ENCODE assay signal across 8 cellular contexts in genomic region chr5:36875789-36876388, GRCh38. TPM values are rescaled to one million over a fixed set of nuclear protein-coding genes. Genes with fewer than 3 reads are reported as not detected.
DNase-seq lines count a peak whose midpoint lies in the region; ATAC-seq and TF ChIP-seq lines count a peak whose summit lies in the region.

No MANE protein-coding gene starts in this region.

- CTCF ChIA-PET in activated naive CD4-positive, alpha-beta T cell treated with anti-CD3 and anti-CD28 coated beads for 36 hours (lab: Charles Lee): interaction anchor here (0.7 to 1.3 kb wide), 4 partner anchors 9 to 185 kb away, joined by 3 to 4 read pairs (median 3); no protein-coding TSS in a partner anchor

- peak overlapping the region; percentile 83 for H3K4me3 Mint-ChIP-seq in activated naive CD4-positive, alpha-beta T cell treated with anti-CD3 and anti-CD28 coated beads for 36 hours

- H3K36me3 ChIP-seq in H7 (replicated peaks; ENCODE audit: control insufficient read depth, insufficient read depth, low read length) (no peaks in the 10 kb centered on the region), SJCRH30 (0 out of 2 replicates have a peak, but pooled peaks cover 2% of the 10 kb centered on the region), thoracic aorta (no peaks in the 10 kb centered on the region)

- H3K27me3 Mint-ChIP-seq in activated naive CD4-positive, alpha-beta T cell treated with anti-CD3 and anti-CD28 coated beads for 36 hours (ENCODE audit: low read depth): no peaks in the 10 kb centered on the region

- H3K4me3 ChIP-seq in H7 (ENCODE audit: insufficient read depth, low read depth, low read length) (peak overlapping the region; percentile 91), SJCRH30 (peak overlapping the region; percentile 77), thoracic aorta (peak overlapping the region; percentile 95)

- H3K9me3 ChIP-seq in SJCRH30 (replicated peaks) (no peaks in the 10 kb centered on the region), thoracic aorta (no peaks in the 10 kb centered on the region)

- peak overlapping the region; percentile 96 for H3K27ac Mint-ChIP-seq in activated naive CD4-positive, alpha-beta T cell treated with anti-CD3 and anti-CD28 coated beads for 36 hours

- DNase-seq in EL: peak; percentile 81
- DNase-seq in H7: peak; percentile 78
- DNase-seq in LoVo (ENCODE audit: low spot score): peak; percentile 83
- peak; percentile 75 to 80 for DNase-seq in SJCRH30
- peak; percentile 77 for DNase-seq in activated naive CD4-positive, alpha-beta T cell treated with anti-CD3 and anti-CD28 coated beads for 36 hours
- peak; percentile 87 for DNase-seq in globus pallidus (ENCODE audit: low spot score)
- DNase-seq in omental fat pad (ENCODE audit: low spot score): peak; percentile 40
- DNase-seq in thoracic aorta (ENCODE audit: low spot score): no peak

- peaks cover 25% of the 10 kb centered on the region for H3K4me1 Mint-ChIP-seq in activated naive CD4-positive, alpha-beta T cell treated with anti-CD3 and anti-CD28 coated beads for 36 hours (ENCODE audit: low read depth)

- peak overlapping the region; percentile 70 for H3K27ac ChIP-seq in SJCRH30
- H3K27ac ChIP-seq in thoracic aorta: peak overlapping the region; percentile 97

- intact Hi-C loops in activated naive CD4-positive, alpha-beta T cell treated with anti-CD3 and anti-CD28 coated beads for 36 hours (cut with micrococcal nuclease): loop anchor here (1.0 to 10.0 kb wide), 10 partner anchors 51 to 1959 kb away; partner anchors contain the start of genes BRIX1, CPLANE1, IL7R and LMBRD2

- no peaks in the 10 kb centered on the region for H3K9me3 Mint-ChIP-seq in activated naive CD4-positive, alpha-beta T cell treated with anti-CD3 and anti-CD28 coated beads for 36 hours

- H3K36me3 Mint-ChIP-seq in activated naive CD4-positive, alpha-beta T cell treated with anti-CD3 and anti-CD28 coated beads for 36 hours (ENCODE audit: low read depth): peaks cover 17% of the 10 kb centered on the region

- TF ChIP-seq CTCF in omental fat pad (IDR thresholded peaks at IDR 0.05) (no peak), thoracic aorta (IDR thresholded peaks at IDR 0.05) (peak; percentile 21)

- H3K4me1 ChIP-seq in SJCRH30 (peaks cover 14% of the 10 kb centered on the region; the same call in 1 of the 2 replicates), thoracic aorta (ENCODE audit: control insufficient read depth in 1 of 2, low read depth in 2 of 2) (peaks cover 25 to 43% of the 10 kb centered on the region in 2 donors)

- H3K27me3 ChIP-seq in H7 (ENCODE audit: control insufficient read depth, insufficient read depth, low read length): no peaks in the 10 kb centered on the region
- no peaks in the 10 kb centered on the region for H3K27me3 ChIP-seq in SJCRH30
- H3K27me3 ChIP-seq in thoracic aorta (replicated peaks; ENCODE audit: insufficient read depth): no peaks in the 10 kb centered on the region

- ATAC-seq in omental fat pad (ENCODE audit: low FRiP score) (peak; percentile 85), thoracic aorta (ENCODE audit: insufficient number of reproducible peaks, low FRiP score, low read depth) (peak; percentile 78)

RNA-seq across cellular contexts. Expression of gene NIPBL, which starts 0.7 kb away (rescaled TPM):
- 11.7 and 17.3 TPM in 2 replicates for total RNA-seq in H7 (2014; rRNA removed; shearing (Covaris generic))
- total RNA-seq in SJCRH30 (2014; rRNA removed; shearing (Covaris generic)): 39.9 and 43.6 TPM in 2 replicates
- total RNA-seq in activated naive CD4-positive, alpha-beta T cell treated with anti-CD3 and anti-CD28 coated beads for 36 hours: 10 to 100 TPM; 36.7 to 38.3 TPM
- total RNA-seq in omental fat pad: 10 to 100 TPM; 47.9 to 64.2 (median 54.3) TPM
- total RNA-seq in thoracic aorta: 10 to 100 TPM; 38.6 to 50.8 TPM
